ENCODE assay signal across 9 cellular contexts in genomic region chr11:2268911-2269600, GRCh38. TPM values are rescaled to one million over a fixed set of nuclear protein-coding genes. Genes with fewer than 3 reads are reported as not detected.
DNase-seq lines count a peak whose midpoint lies in the region; ATAC-seq and TF ChIP-seq lines count a peak whose summit lies in the region.
"Had no signal": no experiment of that assay in that cellular context is flagged by ENCODE, and none has a peak within 500 bp of the region (broad histone marks: within the 10 kb centered on the region; RNA-seq: fewer than 3 reads in every experiment).

No MANE protein-coding gene starts in this region.

- H3K4me1 Mint-ChIP-seq in activated CD8-positive, alpha-beta T cell treated with anti-CD3 and anti-CD28 coated beads for 36 hours (ENCODE audit: low read depth), result peaks cover 30% of the 10 kb centered on the region
- H3K4me1 Mint-ChIP-seq in naive thymus-derived CD4-positive, alpha-beta T cell, result peaks cover 15 to 25% (median 23%) of the 10 kb centered on the region in 7 donors
- peaks cover 25 to 47% of the 10 kb centered on the region in 2 donors for H3K4me1 Mint-ChIP-seq in stimulated activated naive B cell treated with anti-CD40 and anti-IgM and Interleukin-4, amounts not matched to agents 10 μg/mL and 1 μg/mL and 100 μg/mL, for 72 hours

- peak overlapping the region; percentile 40 for H3K4me3 ChIP-seq in epithelial cell of esophagus (ENCODE audit: low read length)
- H3K4me3 ChIP-seq in naive thymus-derived CD4-positive, alpha-beta T cell (ENCODE audit: low read length), result peak overlapping the region; percentile 20

- H3K36me3 ChIP-seq in naive thymus-derived CD4-positive, alpha-beta T cell (ENCODE audit: control insufficient read depth in 2 of 3, insufficient read depth in 3 of 3, low read length in 3 of 3), result no peaks in the 10 kb centered on the region

- no peaks in the 10 kb centered on the region for H3K9me3 ChIP-seq in naive thymus-derived CD4-positive, alpha-beta T cell (ENCODE audit: control insufficient read depth in 2 of 3, low read length in 3 of 3)

- DNase-seq in AG08395 (ENCODE audit: low spot score), result peak; percentile 9
- DNase-seq in KG1 (lab: John Stamatoyannopoulos, UW), result peak; percentile 19
- peak; percentile 87 for DNase-seq in activated CD8-positive, alpha-beta T cell treated with anti-CD3 and anti-CD28 coated beads for 36 hours
- DNase-seq in epithelial cell of esophagus (ENCODE audit: low read depth), result peak; percentile 80
- peak in 3 of 9 donors; percentile 8 to 88 (median 33) for DNase-seq in naive thymus-derived CD4-positive, alpha-beta T cell
- DNase-seq in stimulated activated naive B cell treated with anti-CD40 and anti-IgM and Interleukin-4, amounts not matched to agents 10 μg/mL and 1 μg/mL and 100 μg/mL, for 72 hours, result peak; percentile 46
- DNase-seq in HUDEP-2 (lab: John Stamatoyannopoulos, UW; ENCODE audit: unreplicated experiment in 76 of 76), result no peak

- H3K4me1 ChIP-seq in naive thymus-derived CD4-positive, alpha-beta T cell (ENCODE audit: control insufficient read depth in 2 of 2, insufficient read depth in 2 of 2, low read length in 2 of 2), result peaks cover 18 to 20% of the 10 kb centered on the region in 2 donors

- H3K9me3 Mint-ChIP-seq in activated CD8-positive, alpha-beta T cell treated with anti-CD3 and anti-CD28 coated beads for 36 hours, result no peaks in the 10 kb centered on the region
- no peaks in the 10 kb centered on the region for H3K9me3 Mint-ChIP-seq in naive thymus-derived CD4-positive, alpha-beta T cell
- no peaks in the 10 kb centered on the region for H3K9me3 Mint-ChIP-seq in stimulated activated naive B cell treated with anti-CD40 and anti-IgM and Interleukin-4, amounts not matched to agents 10 μg/mL and 1 μg/mL and 100 μg/mL, for 72 hours

- intact Hi-C loops in activated CD8-positive, alpha-beta T cell treated with anti-CD3 and anti-CD28 coated beads for 36 hours (cut with micrococcal nuclease), result no loop called here
- intact Hi-C loops in naive thymus-derived CD4-positive, alpha-beta T cell (cut with micrococcal nuclease), result no loop called here

- CTCF ChIA-PET in activated CD8-positive, alpha-beta T cell treated with anti-CD3 and anti-CD28 coated beads for 36 hours (lab: Charles Lee), result interaction anchor here (1.0 to 1.3 kb wide), 3 partner anchors 34 to 264 kb away, joined by 3 read pairs; no protein-coding TSS in a partner anchor
- CTCF ChIA-PET in naive thymus-derived CD4-positive, alpha-beta T cell (lab: Charles Lee), result no interaction called here

- ATAC-seq in activated CD8-positive, alpha-beta T cell treated with anti-CD3 and anti-CD28 coated beads for 36 hours, result peak; percentile 67
- peak; percentile 58 for ATAC-seq in naive thymus-derived CD4-positive, alpha-beta T cell
- ATAC-seq in stimulated activated naive B cell treated with anti-CD40 and anti-IgM and Interleukin-4, amounts not matched to agents 10 μg/mL and 1 μg/mL and 100 μg/mL, for 72 hours (replicated peaks), result peak; percentile 39 to 58
- no peak for ATAC-seq in HG02642 (IDR thresholded peaks at IDR 0.05; ENCODE audit: poor library complexity, unreplicated experiment)

- no peak overlapping the region for H3K27ac ChIP-seq in naive thymus-derived CD4-positive, alpha-beta T cell (ENCODE audit: low read depth, low read length)

- peaks cover 18% of the 10 kb centered on the region for H3K27me3 Mint-ChIP-seq in activated CD8-positive, alpha-beta T cell treated with anti-CD3 and anti-CD28 coated beads for 36 hours
- H3K27me3 Mint-ChIP-seq in naive thymus-derived CD4-positive, alpha-beta T cell, result peaks cover 0 to 40% (median 8%) of the 10 kb centered on the region in 5 donors
- peaks cover 27 to 36% of the 10 kb centered on the region in 2 donors for H3K27me3 Mint-ChIP-seq in stimulated activated naive B cell treated with anti-CD40 and anti-IgM and Interleukin-4, amounts not matched to agents 10 μg/mL and 1 μg/mL and 100 μg/mL, for 72 hours

- POLR2A ChIA-PET in activated CD8-positive, alpha-beta T cell treated with anti-CD3 and anti-CD28 coated beads for 36 hours (lab: Charles Lee), result interaction anchor here (1.3 kb wide), 1 partner anchor 32 kb away, joined by 3 read pairs; the partner anchor contains the start of genes C11orf21 and TSPAN32
- POLR2A ChIA-PET in naive thymus-derived CD4-positive, alpha-beta T cell (lab: Charles Lee), result interaction anchor here (1.3 kb wide), 1 partner anchor 33 kb away, joined by 4 read pairs; the partner anchor contains the start of genes C11orf21 and TSPAN32

- no peaks in the 10 kb centered on the region for H3K27me3 ChIP-seq in naive thymus-derived CD4-positive, alpha-beta T cell (ENCODE audit: control insufficient read depth in 2 of 2, insufficient read depth in 2 of 2, low read length in 2 of 2)

- peak overlapping the region; percentile 61 for H3K4me3 Mint-ChIP-seq in activated CD8-positive, alpha-beta T cell treated with anti-CD3 and anti-CD28 coated beads for 36 hours
- peak overlapping the region in 9 of 10 donors; percentile 36 to 82 (median 66) for H3K4me3 Mint-ChIP-seq in naive thymus-derived CD4-positive, alpha-beta T cell
- peak overlapping the region; percentile 74 to 79 for H3K4me3 Mint-ChIP-seq in stimulated activated naive B cell treated with anti-CD40 and anti-IgM and Interleukin-4, amounts not matched to agents 10 μg/mL and 1 μg/mL and 100 μg/mL, for 72 hours

- TF ChIP-seq CTCF in activated CD8-positive, alpha-beta T cell treated with anti-CD3 and anti-CD28 coated beads for 36 hours (IDR thresholded peaks at IDR 0.05), result no peak
- no peak for TF ChIP-seq CTCF in epithelial cell of esophagus (IDR thresholded peaks at IDR 0.05; ENCODE audit: insufficient read depth, low read depth, low read length, missing control alignments)

- no peak overlapping the region for H3K27ac Mint-ChIP-seq in activated CD8-positive, alpha-beta T cell treated with anti-CD3 and anti-CD28 coated beads for 36 hours
- no peak overlapping the region for H3K27ac Mint-ChIP-seq in naive thymus-derived CD4-positive, alpha-beta T cell
- peak overlapping the region; percentile 75 for H3K27ac Mint-ChIP-seq in stimulated activated naive B cell treated with anti-CD40 and anti-IgM and Interleukin-4, amounts not matched to agents 10 μg/mL and 1 μg/mL and 100 μg/mL, for 72 hours

- H3K36me3 Mint-ChIP-seq in activated CD8-positive, alpha-beta T cell treated with anti-CD3 and anti-CD28 coated beads for 36 hours (ENCODE audit: low read depth), result no peaks in the 10 kb centered on the region
- H3K36me3 Mint-ChIP-seq in naive thymus-derived CD4-positive, alpha-beta T cell, result no peaks in the 10 kb centered on the region
- no peaks in the 10 kb centered on the region for H3K36me3 Mint-ChIP-seq in stimulated activated naive B cell treated with anti-CD40 and anti-IgM and Interleukin-4, amounts not matched to agents 10 μg/mL and 1 μg/mL and 100 μg/mL, for 72 hours

RNA-seq across cellular contexts. Expression of gene ASCL2, which starts 1.3 kb away (rescaled TPM):
- total RNA-seq in activated CD8-positive, alpha-beta T cell treated with anti-CD3 and anti-CD28 coated beads for 36 hours, result 1 to 10 TPM; 2.7 to 3.4 TPM
- 1 to 10 TPM in 1 of 5 experiments, under 1 TPM in 3, not detected in 1; 0.32 to 2.1 (median 0.45) TPM for total RNA-seq in naive thymus-derived CD4-positive, alpha-beta T cell
- polyA plus RNA-seq in naive thymus-derived CD4-positive, alpha-beta T cell, result not detected
- total RNA-seq: glomerular endothelial cell had no signal

RNA-seq across cellular contexts. Expression of gene C11orf21, which starts 32.7 kb away (rescaled TPM):
- 1 to 10 TPM; 2.1 to 2.2 TPM for total RNA-seq in activated CD8-positive, alpha-beta T cell treated with anti-CD3 and anti-CD28 coated beads for 36 hours
- total RNA-seq in naive thymus-derived CD4-positive, alpha-beta T cell, result 100 to 1,000 TPM in 3 of 5 experiments, 10 to 100 TPM in 2; 33.9 to 153 (median 112) TPM
- 10 to 100 TPM; 10.7 to 14.4 TPM for polyA plus RNA-seq in naive thymus-derived CD4-positive, alpha-beta T cell
- total RNA-seq: glomerular endothelial cell had no signal

RNA-seq across cellular contexts. Expression of gene TSPAN32, which starts 32.8 kb away (rescaled TPM):
- 1 to 10 TPM; 3.1 to 4.9 TPM for total RNA-seq in activated CD8-positive, alpha-beta T cell treated with anti-CD3 and anti-CD28 coated beads for 36 hours
- 100 to 1,000 TPM in 2 of 5 experiments, 10 to 100 TPM in 3; 33.5 to 116 (median 70.3) TPM for total RNA-seq in naive thymus-derived CD4-positive, alpha-beta T cell
- polyA plus RNA-seq in naive thymus-derived CD4-positive, alpha-beta T cell, result 10 to 100 TPM; 15.7 to 23.9 TPM
- total RNA-seq: glomerular endothelial cell had no signal

Comparison
In these comparisons a context has a peak if more than half of its experiments do, and no peak if none do; other contexts are left out.
1. DNase-seq: peak in AG08395 (single experiment), KG1 (single experiment), activated CD8-positive, alpha-beta T cell treated with anti-CD3 and anti-CD28 coated beads for 36 hours (single experiment), epithelial cell of esophagus (single experiment) and stimulated activated naive B cell treated with anti-CD40 and anti-IgM and Interleukin-4, amounts not matched to agents 10 μg/mL and 1 μg/mL and 100 μg/mL, for 72 hours (single experiment); none in HUDEP-2 (0 of 76).
2. RNA of gene C11orf21, which starts 32.7 kb away (total RNA-seq): 33.9 to 153 TPM in naive thymus-derived CD4-positive, alpha-beta T cell; 2.1 to 2.2 TPM in activated CD8-positive, alpha-beta T cell treated with anti-CD3 and anti-CD28 coated beads for 36 hours; every median in the first group is over 10 times any median in the second.
3. RNA of gene TSPAN32, which starts 32.8 kb away (total RNA-seq): 33.5 to 116 TPM in naive thymus-derived CD4-positive, alpha-beta T cell; 3.1 to 4.9 TPM in activated CD8-positive, alpha-beta T cell treated with anti-CD3 and anti-CD28 coated beads for 36 hours; every median in the first group is over 4 times any median in the second.
4. Peak in every context shown above with its lines, with median percentiles within 50 percentile points of each other: H3K4me3 Mint-ChIP-seq.